8 cellular contexts compared by ENCODE assay signal in genomic region chr4:138241281-138242075, GRCh38. TPM values are rescaled to one million over a fixed set of nuclear protein-coding genes. Genes with fewer than 3 reads are reported as not detected.
DNase-seq lines count a peak whose midpoint lies in the region; ATAC-seq and TF ChIP-seq lines count a peak whose summit lies in the region.

No MANE protein-coding gene starts in this region.

- ATAC-seq in activated CD8-positive, alpha-beta T cell treated with anti-CD3 and anti-CD28 coated beads for 36 hours = peak; percentile 5
- peak in 1 of 2 donors; percentile 3 for ATAC-seq in stimulated activated naive B cell treated with anti-CD40 and anti-IgM and Interleukin-4, amounts not matched to agents 10 μg/mL and 1 μg/mL and 100 μg/mL, for 72 hours (replicated peaks)
- no peak for ATAC-seq in GM18520 (IDR thresholded peaks at IDR 0.05; ENCODE audit: unreplicated experiment)

- H2AFZ ChIP-seq in hepatocyte = peak overlapping the region; percentile 44

- no peaks in the 10 kb centered on the region for H3K27me3 ChIP-seq in hepatocyte

- POLR2A ChIA-PET in activated CD8-positive, alpha-beta T cell treated with anti-CD3 and anti-CD28 coated beads for 36 hours (lab: Charles Lee) = no interaction called here

- peaks cover 29% of the 10 kb centered on the region for H3K79me2 ChIP-seq in hepatocyte

- H3K4me1 Mint-ChIP-seq in activated CD8-positive, alpha-beta T cell treated with anti-CD3 and anti-CD28 coated beads for 36 hours (ENCODE audit: low read depth) = peaks cover 8% of the 10 kb centered on the region
- H3K4me1 Mint-ChIP-seq in stimulated activated naive B cell treated with anti-CD40 and anti-IgM and Interleukin-4, amounts not matched to agents 10 μg/mL and 1 μg/mL and 100 μg/mL, for 72 hours = peaks cover 8 to 12% of the 10 kb centered on the region in 2 donors

- H3K9me3 Mint-ChIP-seq in activated CD8-positive, alpha-beta T cell treated with anti-CD3 and anti-CD28 coated beads for 36 hours = no peaks in the 10 kb centered on the region
- no peaks in the 10 kb centered on the region for H3K9me3 Mint-ChIP-seq in stimulated activated naive B cell treated with anti-CD40 and anti-IgM and Interleukin-4, amounts not matched to agents 10 μg/mL and 1 μg/mL and 100 μg/mL, for 72 hours

- CTCF ChIA-PET in activated CD8-positive, alpha-beta T cell treated with anti-CD3 and anti-CD28 coated beads for 36 hours (lab: Charles Lee) = no interaction called here

- H3K27me3 Mint-ChIP-seq in activated CD8-positive, alpha-beta T cell treated with anti-CD3 and anti-CD28 coated beads for 36 hours = no peaks in the 10 kb centered on the region
- H3K27me3 Mint-ChIP-seq in stimulated activated naive B cell treated with anti-CD40 and anti-IgM and Interleukin-4, amounts not matched to agents 10 μg/mL and 1 μg/mL and 100 μg/mL, for 72 hours = peaks cover 6 to 8% of the 10 kb centered on the region in 2 donors

- intact Hi-C loops in activated CD8-positive, alpha-beta T cell treated with anti-CD3 and anti-CD28 coated beads for 36 hours (cut with micrococcal nuclease) = no loop called here

- no peaks in the 10 kb centered on the region for H4K20me1 ChIP-seq in hepatocyte (ENCODE audit: insufficient read depth, poor library complexity, severe bottlenecking)

- no peaks in the 10 kb centered on the region for H3K9me3 ChIP-seq in hepatocyte (ENCODE audit: low read depth)

- H3K4me3 ChIP-seq in GM12865 (ENCODE audit: low read depth, low read length) = peak overlapping the region; percentile 55
- peak overlapping the region; percentile 49 for H3K4me3 ChIP-seq in hepatocyte

- peak overlapping the region; percentile 99 for H3K27ac ChIP-seq in 22Rv1
- peak overlapping the region; percentile 75 for H3K27ac ChIP-seq in hepatocyte

- peak; percentile 33 for DNase-seq in GM12865 (ENCODE audit: low read depth)
- DNase-seq in HK-2 (ENCODE audit: unreplicated experiment) = peak; percentile 33
- peak; percentile 8 for DNase-seq in activated CD8-positive, alpha-beta T cell treated with anti-CD3 and anti-CD28 coated beads for 36 hours
- peak; percentile 42 for DNase-seq in hepatocyte (ENCODE audit: low spot score)
- DNase-seq in stimulated activated naive B cell treated with anti-CD40 and anti-IgM and Interleukin-4, amounts not matched to agents 10 μg/mL and 1 μg/mL and 100 μg/mL, for 72 hours = no peak
- no peak for DNase-seq in stimulated activated naive CD4-positive, alpha-beta T cell (lab: John Stamatoyannopoulos, UW)

- H3K27ac Mint-ChIP-seq in activated CD8-positive, alpha-beta T cell treated with anti-CD3 and anti-CD28 coated beads for 36 hours = peak overlapping the region; percentile 95
- H3K27ac Mint-ChIP-seq in stimulated activated naive B cell treated with anti-CD40 and anti-IgM and Interleukin-4, amounts not matched to agents 10 μg/mL and 1 μg/mL and 100 μg/mL, for 72 hours = no peak overlapping the region

- H3K36me3 ChIP-seq in hepatocyte (replicated peaks; ENCODE audit: insufficient read depth, low read depth) = no peaks in the 10 kb centered on the region

- H3K4me1 ChIP-seq in hepatocyte (ENCODE audit: insufficient read depth) = peaks cover 4% of the 10 kb centered on the region

- H3K36me3 Mint-ChIP-seq in activated CD8-positive, alpha-beta T cell treated with anti-CD3 and anti-CD28 coated beads for 36 hours (ENCODE audit: low read depth) = peaks cover 2% of the 10 kb centered on the region
- no peaks in the 10 kb centered on the region for H3K36me3 Mint-ChIP-seq in stimulated activated naive B cell treated with anti-CD40 and anti-IgM and Interleukin-4, amounts not matched to agents 10 μg/mL and 1 μg/mL and 100 μg/mL, for 72 hours

- TF ChIP-seq CTCF in 22Rv1 (IDR thresholded peaks at IDR 0.05) (no peak), GM12865 (IDR thresholded peaks at IDR 0.05; ENCODE audit: insufficient read depth, low read depth, low read length, missing control alignments) (no peak), hepatocyte (IDR thresholded peaks at IDR 0.05; ENCODE audit: poor library complexity) (no peak)
- TF ChIP-seq CTCF in activated CD8-positive, alpha-beta T cell treated with anti-CD3 and anti-CD28 coated beads for 36 hours (IDR thresholded peaks at IDR 0.05) = no peak

- peak overlapping the region; percentile 74 for H3K4me3 Mint-ChIP-seq in activated CD8-positive, alpha-beta T cell treated with anti-CD3 and anti-CD28 coated beads for 36 hours
- peak overlapping the region; percentile 69 to 76 for H3K4me3 Mint-ChIP-seq in stimulated activated naive B cell treated with anti-CD40 and anti-IgM and Interleukin-4, amounts not matched to agents 10 μg/mL and 1 μg/mL and 100 μg/mL, for 72 hours

- no peaks in the 10 kb centered on the region for H3K9me2 ChIP-seq in hepatocyte (replicated peaks; ENCODE audit: insufficient read depth)

- peak overlapping the region; percentile 79 for H3K4me2 ChIP-seq in hepatocyte

- WGBS in hepatocyte (ENCODE audit: low lambda C conversion rate, missing lambda C conversion rate) = 17% methylated on average over 13 of the region's 13 CpGs

RNA-seq across cellular contexts. Expression of gene SLC7A11, which starts 0.7 kb away (rescaled TPM):
- 1 to 10 TPM; 3.7 to 4.5 TPM for total RNA-seq in activated CD8-positive, alpha-beta T cell treated with anti-CD3 and anti-CD28 coated beads for 36 hours
- total RNA-seq in hepatocyte = 24.3 and 26.1 TPM in 2 replicates
- polyA plus RNA-seq in hepatocyte = 5.1 and 5.3 TPM in 2 replicates

Comparison
In these comparisons a context has a peak if more than half of its experiments do, and no peak if none do; other contexts are left out.
1. DNase-seq: peak in GM12865 (single experiment), HK-2 (single experiment), activated CD8-positive, alpha-beta T cell treated with anti-CD3 and anti-CD28 coated beads for 36 hours (single experiment) and hepatocyte (single experiment); none in stimulated activated naive B cell treated with anti-CD40 and anti-IgM and Interleukin-4, amounts not matched to agents 10 μg/mL and 1 μg/mL and 100 μg/mL, for 72 hours (single experiment) and stimulated activated naive CD4-positive, alpha-beta T cell (0 of 6).